ENCODE assay signal across 8 cellular contexts in the genomic region with DNA sequence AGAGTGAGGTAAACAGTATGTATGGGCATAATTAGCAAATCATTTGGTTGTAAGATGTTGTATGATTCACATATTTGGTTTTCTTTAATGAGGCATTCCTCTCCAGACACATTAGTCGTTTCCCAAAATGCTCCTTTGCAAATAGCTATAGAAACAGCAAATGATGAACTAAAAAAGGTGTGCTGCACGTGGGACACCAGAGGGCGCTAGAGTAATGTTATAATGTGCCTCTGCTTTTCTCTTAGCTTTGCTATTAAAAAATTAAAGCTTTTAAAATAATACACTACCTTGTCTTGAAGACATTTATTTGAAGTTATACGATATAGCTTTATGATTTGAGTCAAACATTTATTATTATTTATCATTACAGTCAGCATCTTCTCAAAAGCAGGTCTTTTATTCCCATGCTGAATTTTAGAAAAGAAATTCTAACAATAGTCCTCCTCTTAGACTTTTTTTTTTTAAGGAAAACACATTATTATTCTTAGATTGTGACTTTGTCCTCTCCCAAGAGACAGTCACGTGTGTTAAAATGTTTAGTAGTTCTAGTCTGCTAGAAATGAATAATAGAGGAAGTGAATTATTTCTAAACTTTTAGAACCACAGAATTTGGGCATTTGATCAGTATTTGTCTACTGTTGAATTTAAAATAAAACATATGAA.
DNase-seq lines count a peak whose midpoint lies in the region; ATAC-seq, FAIRE-seq and TF ChIP-seq lines count a peak whose summit lies in the region.

No MANE protein-coding gene starts in this region.

- no peak overlapping the region for H3K27ac ChIP-seq in foreskin keratinocyte
- no peak overlapping the region for H3K27ac ChIP-seq in pancreas

- TF ChIP-seq CTCF in foreskin keratinocyte (conservative IDR thresholded peaks at IDR 0.05) (peak; percentile 94), pancreas (IDR thresholded peaks at IDR 0.05) (peak; percentile 57 to 87 (median 80))

- ATAC-seq in HG03175 (IDR thresholded peaks at IDR 0.05; ENCODE audit: unreplicated experiment) (peak; percentile 63), foreskin keratinocyte (peak; percentile 40), pancreas (peak; percentile 79 to 86 (median 82)), HG02763 (IDR thresholded peaks at IDR 0.05; ENCODE audit: unreplicated experiment) (no peak), GM18870 (IDR thresholded peaks at IDR 0.05; ENCODE audit: unreplicated experiment) (no peak)

- FAIRE-seq in pancreas (lab: Jason Lieb, UNC): peak; percentile 93

- no peaks in the 10 kb centered on the region for H3K36me3 ChIP-seq in pancreas

- H3K27me3 ChIP-seq in foreskin keratinocyte (no peaks in the 10 kb centered on the region), pancreas (no peaks in the 10 kb centered on the region)

- H3K4me1 ChIP-seq in foreskin keratinocyte (peaks cover 8% of the 10 kb centered on the region), pancreas (peaks cover 0 to 9% (median 2%) of the 10 kb centered on the region in 3 donors)

- WGBS in pancreas, 2 donors: 0 to 1% methylated on average over 5 of the region's 5 CpGs

- DNase-seq in DMS79 treated with DMSO at 0.1 percent for 48 hours (lab: John Stamatoyannopoulos, UW) (peak; percentile 74), NOMO-1 treated with DMSO at 0.1 percent for 48 hours (lab: John Stamatoyannopoulos, UW; ENCODE audit: unreplicated experiment) (peak; percentile 84), foreskin keratinocyte (peak; percentile 8 to 34), pancreas (peak in 4 of 6 donors; percentile 34 to 62 (median 50))
- peak; percentile 32 to 41 for DNase-seq in activated T-cell treated with anti-CD3 and anti-CD28 coated beads, Interleukin-2, amount 50 U/mL, for 48 hours

- no peaks in the 10 kb centered on the region for H3K9me3 ChIP-seq in pancreas

- H3K4me3 ChIP-seq in pancreas: no peak overlapping the region

- intact Hi-C loops in pancreas (cut with DNase I): loop anchor here in 1 of 3 donors (10.0 kb wide), 2 partner anchors 75 to 395 kb away; no protein-coding TSS in a partner anchor

Comparison
In these comparisons a context has a peak if more than half of its experiments do, and no peak if none do; other contexts are left out.
1. DNase-seq: peak in every context shown above with its lines; median percentile 84 in NOMO-1 treated with DMSO at 0.1 percent for 48 hours; 74 in DMS79 treated with DMSO at 0.1 percent for 48 hours; 50 in pancreas; 36 in activated T-cell treated with anti-CD3 and anti-CD28 coated beads, Interleukin-2, amount 50 U/mL, for 48 hours; 21 in foreskin keratinocyte.
2. ATAC-seq: peak in HG03175 (single experiment), foreskin keratinocyte (single experiment) and pancreas (4 of 4); none in HG02763 (single experiment) and GM18870 (single experiment).